In the genomic region with DNA sequence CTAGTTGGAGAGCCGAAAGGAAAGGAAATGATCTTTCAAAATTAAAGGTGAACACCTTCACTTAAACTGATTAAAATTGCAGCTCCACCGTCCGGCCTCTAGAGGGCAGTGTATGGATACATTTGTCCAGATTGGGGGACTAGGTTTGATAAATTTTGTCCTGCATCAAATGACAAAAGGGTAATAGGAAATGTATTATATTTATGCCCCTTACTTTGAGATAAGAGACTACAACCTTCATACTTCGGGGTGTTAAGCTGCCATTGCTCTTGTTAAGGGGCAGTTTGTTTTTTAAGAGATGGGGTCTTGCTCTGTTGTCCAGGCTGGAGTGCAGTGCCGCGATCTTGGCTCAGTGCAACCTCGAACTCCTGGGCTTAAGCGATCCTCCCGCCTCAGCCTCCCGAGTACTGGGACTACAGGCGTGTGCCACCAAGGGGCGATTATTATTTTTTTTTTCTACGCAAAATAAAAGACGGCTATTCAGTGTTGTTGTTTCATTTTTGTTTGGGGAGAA, we compare ENCODE assay signal across 8 cellular contexts. TPM values are rescaled to one million over a fixed set of nuclear protein-coding genes. Genes with fewer than 3 reads are reported as not detected.
DNase-seq lines count a peak whose midpoint lies in the region; ATAC-seq, FAIRE-seq and TF ChIP-seq lines count a peak whose summit lies in the region.

No MANE protein-coding gene starts in this region.

- H3K4me1 ChIP-seq in MM.1S (ENCODE audit: low read length) (0 out of 2 replicates have a peak, but pooled peaks cover 4% of the 10 kb centered on the region), pancreas (peaks cover 0 to 12% (median 5%) of the 10 kb centered on the region in 3 donors)

- H3K36me3 ChIP-seq in MM.1S (replicated peaks; ENCODE audit: insufficient read depth, low read length): no peaks in the 10 kb centered on the region
- peaks cover 0 to 29% (median 22%) of the 10 kb centered on the region in 3 donors for H3K36me3 ChIP-seq in pancreas

- H3K27ac ChIP-seq in MM.1S (ENCODE audit: low read length) (peak overlapping the region; percentile 17; the same call in 1 of the 2 replicates), pancreas (peak overlapping the region; percentile 61 to 83 (median 68))

- H3K4me3 ChIP-seq in MM.1S (ENCODE audit: low read length) (peak overlapping the region; percentile 68), pancreas (peak overlapping the region; percentile 44 to 67 (median 65))

- peak overlapping the region; percentile 66; the same call in 1 of the 2 replicates for H3K9ac ChIP-seq in MM.1S (ENCODE audit: low read length)

- H3K79me2 ChIP-seq in MM.1S (ENCODE audit: low read length): no peaks in the 10 kb centered on the region

- no peaks in the 10 kb centered on the region for H3K9me3 Mint-ChIP-seq in activated naive CD8-positive, alpha-beta T cell treated with anti-CD3 and anti-CD28 coated beads, Interleukin-2, amount 10 ng/mL, durations not matched to agents 7 days and 5 days

- H3F3A ChIP-seq in MM.1S (ENCODE audit: insufficient read depth, low read length): peaks cover 9% of the 10 kb centered on the region; the same call in 1 of the 2 replicates

- no peaks in the 10 kb centered on the region for H4K20me1 ChIP-seq in MM.1S (ENCODE audit: insufficient read depth, low read length)

- POLR2A ChIA-PET in activated naive CD8-positive, alpha-beta T cell treated with anti-CD3 and anti-CD28 coated beads, Interleukin-2, amount 10 ng/mL, durations not matched to agents 7 days and 5 days (lab: Charles Lee): interaction anchor here (0.6 to 3.1 kb wide), 13 partner anchors 10 to 279 kb away, joined by 3 to 18 read pairs (median 3); partner anchors contain the start of genes IKZF4, PA2G4, RAB5B and ZC3H10

- ATAC-seq in SK-N-SH treated with all-trans-retinoic acid at 6 μM for 48 hours: peak; percentile 45
- ATAC-seq in activated naive CD8-positive, alpha-beta T cell treated with anti-CD3 and anti-CD28 coated beads, Interleukin-2, amount 10 ng/mL, durations not matched to agents 7 days and 5 days (ENCODE audit: low read depth): peak; percentile 49
- ATAC-seq in pancreas: peak; percentile 65 to 84 (median 72)
- ATAC-seq in HG03439 (IDR thresholded peaks at IDR 0.05; ENCODE audit: unreplicated experiment): no peak
- no peak for ATAC-seq in HG03378 (IDR thresholded peaks at IDR 0.05; ENCODE audit: unreplicated experiment)

- H3K4me1 Mint-ChIP-seq in activated naive CD8-positive, alpha-beta T cell treated with anti-CD3 and anti-CD28 coated beads, Interleukin-2, amount 10 ng/mL, durations not matched to agents 7 days and 5 days: peaks cover 21% of the 10 kb centered on the region

- H3K27me3 Mint-ChIP-seq in activated naive CD8-positive, alpha-beta T cell treated with anti-CD3 and anti-CD28 coated beads, Interleukin-2, amount 10 ng/mL, durations not matched to agents 7 days and 5 days: peaks cover 2% of the 10 kb centered on the region

- TF ChIP-seq CTCF in MM.1S (IDR thresholded peaks at IDR 0.05; ENCODE audit: low read length) (peak; percentile 91), pancreas (IDR thresholded peaks at IDR 0.05) (peak; percentile 64 to 82 (median 70))

- no peaks in the 10 kb centered on the region for H3K9me2 ChIP-seq in MM.1S (replicated peaks; ENCODE audit: insufficient read depth, low read length)

- peak; percentile 85 for FAIRE-seq in pancreas (lab: Jason Lieb, UNC)

- peak overlapping the region; percentile 56 for H3K27ac Mint-ChIP-seq in activated naive CD8-positive, alpha-beta T cell treated with anti-CD3 and anti-CD28 coated beads, Interleukin-2, amount 10 ng/mL, durations not matched to agents 7 days and 5 days

- 8 to 10% methylated on average over 14 of the region's 14 CpGs for WGBS in pancreas, 2 donors

- intact Hi-C loops in head of caudate nucleus (cut with DNase I): loop anchor here (5.0 to 10.0 kb wide), 2 partner anchors 46 to 109 kb away; partner anchors contain the start of genes PA2G4 and RPS26
- intact Hi-C loops in pancreas (cut with DNase I): loop anchor here in 1 of 3 donors (5.0 kb wide), 1 partner anchor 41 kb away; no protein-coding TSS in a partner anchor

- H2AFZ ChIP-seq in MM.1S (ENCODE audit: low read length): peak overlapping the region; percentile 84

- H3K9me3 ChIP-seq in MM.1S (replicated peaks; ENCODE audit: insufficient read depth, low read length): no peaks in the 10 kb centered on the region
- no peaks in the 10 kb centered on the region for H3K9me3 ChIP-seq in pancreas

- H3K4me2 ChIP-seq in MM.1S (ENCODE audit: low read depth, low read length): peak overlapping the region; percentile 90

- H3K27me3 ChIP-seq in MM.1S (replicated peaks; ENCODE audit: insufficient read depth, low read length) (no peaks in the 10 kb centered on the region), pancreas (no peaks in the 10 kb centered on the region)

- DNase-seq in DMS79 (lab: John Stamatoyannopoulos, UW): peak; percentile 24
- peak; percentile 72 for DNase-seq in MM.1S
- no peak for DNase-seq in activated naive CD8-positive, alpha-beta T cell treated with anti-CD3 and anti-CD28 coated beads, Interleukin-2, amount 10 ng/mL, durations not matched to agents 7 days and 5 days
- peak in 41 of 42 donors; percentile 33 to 87 (median 65) for DNase-seq in head of caudate nucleus
- peak in 3 of 6 donors; percentile 50 to 67 (median 54) for DNase-seq in pancreas

- peak overlapping the region; percentile 86 for H3K4me3 Mint-ChIP-seq in activated naive CD8-positive, alpha-beta T cell treated with anti-CD3 and anti-CD28 coated beads, Interleukin-2, amount 10 ng/mL, durations not matched to agents 7 days and 5 days

- H3K36me3 Mint-ChIP-seq in activated naive CD8-positive, alpha-beta T cell treated with anti-CD3 and anti-CD28 coated beads, Interleukin-2, amount 10 ng/mL, durations not matched to agents 7 days and 5 days: peaks cover 18% of the 10 kb centered on the region

TF ChIP-seq in SK-N-SH treated with all-trans-retinoic acid at 6 μM for 48 hours, 23 proteins besides CTCF, POLR2A, EP300 and RAD21 (continues in another document):
- TF ChIP-seq, protein P1, sequence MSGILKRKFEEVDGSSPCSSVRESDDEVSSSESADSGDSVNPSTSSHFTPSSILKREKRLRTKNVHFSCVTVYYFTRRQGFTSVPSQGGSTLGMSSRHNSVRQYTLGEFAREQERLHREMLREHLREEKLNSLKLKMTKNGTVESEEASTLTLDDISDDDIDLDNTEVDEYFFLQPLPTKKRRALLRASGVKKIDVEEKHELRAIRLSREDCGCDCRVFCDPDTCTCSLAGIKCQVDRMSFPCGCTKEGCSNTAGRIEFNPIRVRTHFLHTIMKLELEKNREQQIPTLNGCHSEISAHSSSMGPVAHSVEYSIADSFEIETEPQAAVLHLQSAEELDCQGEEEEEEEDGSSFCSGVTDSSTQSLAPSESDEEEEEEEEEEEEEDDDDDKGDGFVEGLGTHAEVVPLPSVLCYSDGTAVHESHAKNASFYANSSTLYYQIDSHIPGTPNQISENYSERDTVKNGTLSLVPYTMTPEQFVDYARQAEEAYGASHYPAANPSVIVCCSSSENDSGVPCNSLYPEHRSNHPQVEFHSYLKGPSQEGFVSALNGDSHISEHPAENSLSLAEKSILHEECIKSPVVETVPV (CRISPR knock-in tag; IDR thresholded peaks at IDR 0.05): no peak
- TF ChIP-seq ZNF70 (CRISPR knock-in tag; IDR thresholded peaks at IDR 0.05) (no peak), ZC3H10 (CRISPR knock-in tag; IDR thresholded peaks at IDR 0.05) (no peak), POU6F1 (CRISPR knock-in tag; IDR thresholded peaks at IDR 0.05; ENCODE audit: borderline replicate concordance, low read depth) (no peak)

RNA-seq across cellular contexts. Expression of gene SUOX, which starts 0.8 kb away (rescaled TPM):
- total RNA-seq in activated naive CD8-positive, alpha-beta T cell treated with anti-CD3 and anti-CD28 coated beads, Interleukin-2, amount 10 ng/mL, durations not matched to agents 7 days and 5 days: 10 to 100 TPM in 1 of 2 experiments, 1 to 10 TPM in 1; 8.1 to 11.4 TPM
- 10 to 100 TPM in 3 of 6 donors, 1 to 10 TPM in 3; 6.0 to 17.4 (median 9.2) TPM for total RNA-seq in pancreas
- 10 to 100 TPM; 15.4 to 20.4 TPM for polyA plus RNA-seq in pancreas

RNA-seq across cellular contexts. Expression of gene RAB5B, which starts 22.4 kb away (rescaled TPM):
- total RNA-seq in activated naive CD8-positive, alpha-beta T cell treated with anti-CD3 and anti-CD28 coated beads, Interleukin-2, amount 10 ng/mL, durations not matched to agents 7 days and 5 days: 10 to 100 TPM; 69.7 to 72.4 TPM
- 10 to 100 TPM; 25.8 to 76.8 (median 37.6) TPM for total RNA-seq in pancreas
- 10 to 100 TPM; 19.8 to 37.1 TPM for polyA plus RNA-seq in pancreas

RNA-seq across cellular contexts. Expression of gene IKZF4, which starts 24.6 kb away (rescaled TPM):
- 10 to 100 TPM; 14.9 to 18.2 TPM for total RNA-seq in activated naive CD8-positive, alpha-beta T cell treated with anti-CD3 and anti-CD28 coated beads, Interleukin-2, amount 10 ng/mL, durations not matched to agents 7 days and 5 days
- 1 to 10 TPM; 2.4 to 5.0 (median 3.1) TPM for total RNA-seq in pancreas
- polyA plus RNA-seq in pancreas: 1 to 10 TPM; 1.8 to 3.7 TPM

RNA-seq across cellular contexts. Expression of gene CDK2, which starts 29.6 kb away (rescaled TPM):
- 100 to 1,000 TPM; 117 to 125 TPM for total RNA-seq in activated naive CD8-positive, alpha-beta T cell treated with anti-CD3 and anti-CD28 coated beads, Interleukin-2, amount 10 ng/mL, durations not matched to agents 7 days and 5 days
- total RNA-seq in pancreas: 10 to 100 TPM in 2 of 6 donors, 1 to 10 TPM in 4; 6.6 to 13.3 (median 9.7) TPM
- polyA plus RNA-seq in pancreas: 10 to 100 TPM in 1 of 2 donors, 1 to 10 TPM in 1; 5.7 to 19.8 TPM

RNA-seq across cellular contexts. Expression of gene PMEL, which starts 30.4 kb away (rescaled TPM):
- under 1 TPM in 1 of 2 experiments, not detected in 1; 0.42 TPM for total RNA-seq in activated naive CD8-positive, alpha-beta T cell treated with anti-CD3 and anti-CD28 coated beads, Interleukin-2, amount 10 ng/mL, durations not matched to agents 7 days and 5 days
- 1 to 10 TPM; 1.2 to 2.4 (median 2.1) TPM for total RNA-seq in pancreas
- polyA plus RNA-seq in pancreas: 1 to 10 TPM; 2.6 to 3.5 TPM

Comparison
In these comparisons a context has a peak if more than half of its experiments do, and no peak if none do; other contexts are left out.
1. ATAC-seq: peak in SK-N-SH treated with all-trans-retinoic acid at 6 μM for 48 hours (single experiment), activated naive CD8-positive, alpha-beta T cell treated with anti-CD3 and anti-CD28 coated beads, Interleukin-2, amount 10 ng/mL, durations not matched to agents 7 days and 5 days (single experiment) and pancreas (4 of 4); none in HG03439 (single experiment) and HG03378 (single experiment).